ENCODE assay signal across 1 cellular context in the genomic region with DNA sequence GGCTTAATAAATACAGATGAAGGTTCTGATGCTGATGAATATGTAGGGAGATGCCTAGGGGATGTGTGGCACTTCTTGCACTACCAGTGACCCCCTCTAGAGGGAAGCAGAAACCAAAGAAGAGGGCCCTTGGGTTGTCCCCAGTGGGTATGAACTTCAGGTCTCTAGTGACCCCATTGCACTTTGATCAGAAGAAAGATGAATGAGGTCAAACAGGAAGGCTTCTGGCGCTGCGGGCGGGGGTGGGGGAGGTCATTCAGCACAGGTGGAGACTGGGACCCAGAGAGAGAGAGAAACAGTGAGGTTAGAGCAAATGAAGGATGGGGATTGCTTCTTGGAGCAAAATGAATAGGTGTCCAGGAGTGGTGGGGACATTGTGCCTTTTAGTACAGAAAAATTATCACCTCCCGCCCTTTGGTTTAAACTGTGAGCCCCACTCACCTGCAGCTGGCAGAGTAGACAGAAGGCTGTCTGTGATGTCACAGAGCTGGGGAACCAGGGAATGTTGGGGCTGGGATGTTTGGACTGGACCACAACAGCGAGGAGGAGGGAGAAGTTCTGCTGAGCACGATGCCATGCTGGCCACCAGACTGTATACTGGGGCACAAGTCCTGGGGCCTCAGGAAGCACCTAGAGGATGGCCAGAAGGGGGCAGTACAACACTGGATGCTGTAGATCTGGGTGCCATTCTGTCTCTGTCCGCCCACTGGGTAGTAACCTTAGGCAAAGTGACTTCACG.
TF ChIP-seq lines count a peak whose summit lies in the region.

A gene with protein sequence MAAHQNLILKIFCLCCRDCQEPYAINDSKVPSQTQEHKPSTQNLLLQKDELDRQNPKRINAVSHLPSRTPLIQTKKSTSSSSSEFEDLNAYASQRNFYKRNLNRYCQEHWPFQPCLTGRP (minus strand): TSS at position 599 of the 739 bp plus-strand sequence. CDS start 10,469 bp downstream, outside the sequence.

TF ChIP-seq in HepG2, 621 proteins besides CTCF, POLR2A, EP300 and RAD21 (continued from another document and continues in another):
- TF ChIP-seq, protein P1, sequence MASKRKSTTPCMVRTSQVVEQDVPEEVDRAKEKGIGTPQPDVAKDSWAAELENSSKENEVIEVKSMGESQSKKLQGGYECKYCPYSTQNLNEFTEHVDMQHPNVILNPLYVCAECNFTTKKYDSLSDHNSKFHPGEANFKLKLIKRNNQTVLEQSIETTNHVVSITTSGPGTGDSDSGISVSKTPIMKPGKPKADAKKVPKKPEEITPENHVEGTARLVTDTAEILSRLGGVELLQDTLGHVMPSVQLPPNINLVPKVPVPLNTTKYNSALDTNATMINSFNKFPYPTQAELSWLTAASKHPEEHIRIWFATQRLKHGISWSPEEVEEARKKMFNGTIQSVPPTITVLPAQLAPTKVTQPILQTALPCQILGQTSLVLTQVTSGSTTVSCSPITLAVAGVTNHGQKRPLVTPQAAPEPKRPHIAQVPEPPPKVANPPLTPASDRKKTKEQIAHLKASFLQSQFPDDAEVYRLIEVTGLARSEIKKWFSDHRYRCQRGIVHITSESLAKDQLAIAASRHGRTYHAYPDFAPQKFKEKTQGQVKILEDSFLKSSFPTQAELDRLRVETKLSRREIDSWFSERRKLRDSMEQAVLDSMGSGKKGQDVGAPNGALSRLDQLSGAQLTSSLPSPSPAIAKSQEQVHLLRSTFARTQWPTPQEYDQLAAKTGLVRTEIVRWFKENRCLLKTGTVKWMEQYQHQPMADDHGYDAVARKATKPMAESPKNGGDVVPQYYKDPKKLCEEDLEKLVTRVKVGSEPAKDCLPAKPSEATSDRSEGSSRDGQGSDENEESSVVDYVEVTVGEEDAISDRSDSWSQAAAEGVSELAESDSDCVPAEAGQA (IDR thresholded peaks at IDR 0.05; ENCODE audit: low read depth): no peak
- TF ChIP-seq, protein P1 (CRISPR knock-in tag; IDR thresholded peaks at IDR 0.05; ENCODE audit: borderline replicate concordance): no peak
- TF ChIP-seq KDM6A (CRISPR knock-in tag; IDR thresholded peaks at IDR 0.05; ENCODE audit: low read depth): no peak
- TF ChIP-seq MED13 (CRISPR knock-in tag; IDR thresholded peaks at IDR 0.05): no peak
- TF ChIP-seq, protein P2, sequence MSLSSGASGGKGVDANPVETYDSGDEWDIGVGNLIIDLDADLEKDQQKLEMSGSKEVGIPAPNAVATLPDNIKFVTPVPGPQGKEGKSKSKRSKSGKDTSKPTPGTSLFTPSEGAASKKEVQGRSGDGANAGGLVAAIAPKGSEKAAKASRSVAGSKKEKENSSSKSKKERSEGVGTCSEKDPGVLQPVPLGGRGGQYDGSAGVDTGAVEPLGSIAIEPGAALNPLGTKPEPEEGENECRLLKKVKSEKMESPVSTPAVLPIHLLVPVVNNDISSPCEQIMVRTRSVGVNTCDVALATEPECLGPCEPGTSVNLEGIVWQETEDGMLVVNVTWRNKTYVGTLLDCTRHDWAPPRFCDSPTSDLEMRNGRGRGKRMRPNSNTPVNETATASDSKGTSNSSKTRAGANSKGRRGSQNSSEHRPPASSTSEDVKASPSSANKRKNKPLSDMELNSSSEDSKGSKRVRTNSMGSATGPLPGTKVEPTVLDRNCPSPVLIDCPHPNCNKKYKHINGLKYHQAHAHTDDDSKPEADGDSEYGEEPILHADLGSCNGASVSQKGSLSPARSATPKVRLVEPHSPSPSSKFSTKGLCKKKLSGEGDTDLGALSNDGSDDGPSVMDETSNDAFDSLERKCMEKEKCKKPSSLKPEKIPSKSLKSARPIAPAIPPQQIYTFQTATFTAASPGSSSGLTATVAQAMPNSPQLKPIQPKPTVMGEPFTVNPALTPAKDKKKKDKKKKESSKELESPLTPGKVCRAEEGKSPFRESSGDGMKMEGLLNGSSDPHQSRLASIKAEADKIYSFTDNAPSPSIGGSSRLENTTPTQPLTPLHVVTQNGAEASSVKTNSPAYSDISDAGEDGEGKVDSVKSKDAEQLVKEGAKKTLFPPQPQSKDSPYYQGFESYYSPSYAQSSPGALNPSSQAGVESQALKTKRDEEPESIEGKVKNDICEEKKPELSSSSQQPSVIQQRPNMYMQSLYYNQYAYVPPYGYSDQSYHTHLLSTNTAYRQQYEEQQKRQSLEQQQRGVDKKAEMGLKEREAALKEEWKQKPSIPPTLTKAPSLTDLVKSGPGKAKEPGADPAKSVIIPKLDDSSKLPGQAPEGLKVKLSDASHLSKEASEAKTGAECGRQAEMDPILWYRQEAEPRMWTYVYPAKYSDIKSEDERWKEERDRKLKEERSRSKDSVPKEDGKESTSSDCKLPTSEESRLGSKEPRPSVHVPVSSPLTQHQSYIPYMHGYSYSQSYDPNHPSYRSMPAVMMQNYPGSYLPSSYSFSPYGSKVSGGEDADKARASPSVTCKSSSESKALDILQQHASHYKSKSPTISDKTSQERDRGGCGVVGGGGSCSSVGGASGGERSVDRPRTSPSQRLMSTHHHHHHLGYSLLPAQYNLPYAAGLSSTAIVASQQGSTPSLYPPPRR (CRISPR knock-in tag; IDR thresholded peaks at IDR 0.05; ENCODE audit: borderline replicate concordance): no peak
- TF ChIP-seq, protein P3, sequence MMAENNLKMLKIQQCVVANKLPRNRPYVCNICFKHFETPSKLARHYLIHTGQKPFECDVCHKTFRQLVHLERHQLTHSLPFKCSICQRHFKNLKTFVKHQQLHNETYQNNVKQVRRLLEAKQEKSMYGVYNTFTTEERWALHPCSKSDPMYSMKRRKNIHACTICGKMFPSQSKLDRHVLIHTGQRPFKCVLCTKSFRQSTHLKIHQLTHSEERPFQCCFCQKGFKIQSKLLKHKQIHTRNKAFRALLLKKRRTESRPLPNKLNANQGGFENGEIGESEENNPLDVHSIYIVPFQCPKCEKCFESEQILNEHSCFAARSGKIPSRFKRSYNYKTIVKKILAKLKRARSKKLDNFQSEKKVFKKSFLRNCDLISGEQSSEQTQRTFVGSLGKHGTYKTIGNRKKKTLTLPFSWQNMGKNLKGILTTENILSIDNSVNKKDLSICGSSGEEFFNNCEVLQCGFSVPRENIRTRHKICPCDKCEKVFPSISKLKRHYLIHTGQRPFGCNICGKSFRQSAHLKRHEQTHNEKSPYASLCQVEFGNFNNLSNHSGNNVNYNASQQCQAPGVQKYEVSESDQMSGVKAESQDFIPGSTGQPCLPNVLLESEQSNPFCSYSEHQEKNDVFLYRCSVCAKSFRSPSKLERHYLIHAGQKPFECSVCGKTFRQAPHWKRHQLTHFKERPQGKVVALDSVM (CRISPR knock-in tag; IDR thresholded peaks at IDR 0.05): peak; percentile 16; the same call in 1 of the 2 replicates
- TF ChIP-seq, protein P4, sequence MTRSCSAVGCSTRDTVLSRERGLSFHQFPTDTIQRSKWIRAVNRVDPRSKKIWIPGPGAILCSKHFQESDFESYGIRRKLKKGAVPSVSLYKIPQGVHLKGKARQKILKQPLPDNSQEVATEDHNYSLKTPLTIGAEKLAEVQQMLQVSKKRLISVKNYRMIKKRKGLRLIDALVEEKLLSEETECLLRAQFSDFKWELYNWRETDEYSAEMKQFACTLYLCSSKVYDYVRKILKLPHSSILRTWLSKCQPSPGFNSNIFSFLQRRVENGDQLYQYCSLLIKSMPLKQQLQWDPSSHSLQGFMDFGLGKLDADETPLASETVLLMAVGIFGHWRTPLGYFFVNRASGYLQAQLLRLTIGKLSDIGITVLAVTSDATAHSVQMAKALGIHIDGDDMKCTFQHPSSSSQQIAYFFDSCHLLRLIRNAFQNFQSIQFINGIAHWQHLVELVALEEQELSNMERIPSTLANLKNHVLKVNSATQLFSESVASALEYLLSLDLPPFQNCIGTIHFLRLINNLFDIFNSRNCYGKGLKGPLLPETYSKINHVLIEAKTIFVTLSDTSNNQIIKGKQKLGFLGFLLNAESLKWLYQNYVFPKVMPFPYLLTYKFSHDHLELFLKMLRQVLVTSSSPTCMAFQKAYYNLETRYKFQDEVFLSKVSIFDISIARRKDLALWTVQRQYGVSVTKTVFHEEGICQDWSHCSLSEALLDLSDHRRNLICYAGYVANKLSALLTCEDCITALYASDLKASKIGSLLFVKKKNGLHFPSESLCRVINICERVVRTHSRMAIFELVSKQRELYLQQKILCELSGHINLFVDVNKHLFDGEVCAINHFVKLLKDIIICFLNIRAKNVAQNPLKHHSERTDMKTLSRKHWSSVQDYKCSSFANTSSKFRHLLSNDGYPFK (CRISPR knock-in tag; IDR thresholded peaks at IDR 0.05; ENCODE audit: borderline replicate concordance): 0 out of 2 replicates have a peak, but pooled peaks have one; percentile 30
- TF ChIP-seq SYNCRIP (IDR thresholded peaks at IDR 0.05; ENCODE audit: insufficient read depth, low read depth, low read length): no peak
- no peak for TF ChIP-seq SATB2 (CRISPR knock-in tag; IDR thresholded peaks at IDR 0.05)
- 0 out of 2 replicates have a peak, but pooled peaks have one; percentile 43 for TF ChIP-seq RXRA (CRISPR knock-in tag; IDR thresholded peaks at IDR 0.05)
- TF ChIP-seq SCMH1 (CRISPR knock-in tag; IDR thresholded peaks at IDR 0.05; ENCODE audit: borderline replicate concordance): no peak
- TF ChIP-seq ZMAT3 (CRISPR knock-in tag; conservative IDR thresholded peaks at IDR 0.05): no peak
- TF ChIP-seq CENPT (CRISPR knock-in tag; IDR thresholded peaks at IDR 0.05; ENCODE audit: low read depth): no peak
- TF ChIP-seq FOXP1 (IDR thresholded peaks at IDR 0.05): no peak
- TF ChIP-seq FOXP1 (CRISPR knock-in tag; IDR thresholded peaks at IDR 0.05): no peak
- TF ChIP-seq YEATS2 (CRISPR knock-in tag; IDR thresholded peaks at IDR 0.05; ENCODE audit: borderline replicate concordance): no peak
- no peak for TF ChIP-seq ZNF543 (CRISPR knock-in tag; IDR thresholded peaks at IDR 0.05)
- no peak for TF ChIP-seq ZNF670 (CRISPR knock-in tag; IDR thresholded peaks at IDR 0.05; ENCODE audit: borderline replicate concordance)
- TF ChIP-seq ATF7 (IDR thresholded peaks at IDR 0.05): no peak
- no peak for TF ChIP-seq ATF7 (CRISPR knock-in tag; IDR thresholded peaks at IDR 0.05)
- no peak for TF ChIP-seq NFIB (CRISPR knock-in tag; IDR thresholded peaks at IDR 0.05; ENCODE audit: borderline replicate concordance)
- TF ChIP-seq ZNF737 (CRISPR knock-in tag; IDR thresholded peaks at IDR 0.05; ENCODE audit: borderline replicate concordance): no peak
- no peak for TF ChIP-seq KLF9 (CRISPR knock-in tag; IDR thresholded peaks at IDR 0.05; ENCODE audit: low read depth)
- TF ChIP-seq, protein P5, sequence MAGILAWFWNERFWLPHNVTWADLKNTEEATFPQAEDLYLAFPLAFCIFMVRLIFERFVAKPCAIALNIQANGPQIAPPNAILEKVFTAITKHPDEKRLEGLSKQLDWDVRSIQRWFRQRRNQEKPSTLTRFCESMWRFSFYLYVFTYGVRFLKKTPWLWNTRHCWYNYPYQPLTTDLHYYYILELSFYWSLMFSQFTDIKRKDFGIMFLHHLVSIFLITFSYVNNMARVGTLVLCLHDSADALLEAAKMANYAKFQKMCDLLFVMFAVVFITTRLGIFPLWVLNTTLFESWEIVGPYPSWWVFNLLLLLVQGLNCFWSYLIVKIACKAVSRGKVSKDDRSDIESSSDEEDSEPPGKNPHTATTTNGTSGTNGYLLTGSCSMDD (CRISPR knock-in tag; IDR thresholded peaks at IDR 0.05): no peak
- TF ChIP-seq, protein P6, sequence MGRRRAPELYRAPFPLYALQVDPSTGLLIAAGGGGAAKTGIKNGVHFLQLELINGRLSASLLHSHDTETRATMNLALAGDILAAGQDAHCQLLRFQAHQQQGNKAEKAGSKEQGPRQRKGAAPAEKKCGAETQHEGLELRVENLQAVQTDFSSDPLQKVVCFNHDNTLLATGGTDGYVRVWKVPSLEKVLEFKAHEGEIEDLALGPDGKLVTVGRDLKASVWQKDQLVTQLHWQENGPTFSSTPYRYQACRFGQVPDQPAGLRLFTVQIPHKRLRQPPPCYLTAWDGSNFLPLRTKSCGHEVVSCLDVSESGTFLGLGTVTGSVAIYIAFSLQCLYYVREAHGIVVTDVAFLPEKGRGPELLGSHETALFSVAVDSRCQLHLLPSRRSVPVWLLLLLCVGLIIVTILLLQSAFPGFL (CRISPR knock-in tag; IDR thresholded peaks at IDR 0.05): no peak
- TF ChIP-seq ZNF552 (CRISPR knock-in tag; IDR thresholded peaks at IDR 0.05; ENCODE audit: borderline replicate concordance): no peak
- TF ChIP-seq ZNF550 (CRISPR knock-in tag; IDR thresholded peaks at IDR 0.05; ENCODE audit: borderline replicate concordance): no peak
- no peak for TF ChIP-seq TAF15 (IDR thresholded peaks at IDR 0.05; ENCODE audit: low read depth, low read length, poor library complexity, severe bottlenecking)
- TF ChIP-seq ZNF75D (CRISPR knock-in tag; IDR thresholded peaks at IDR 0.05; ENCODE audit: borderline replicate concordance): no peak
- no peak for TF ChIP-seq NKX3-1 (CRISPR knock-in tag; IDR thresholded peaks at IDR 0.05)
- TF ChIP-seq ZNF546 (CRISPR knock-in tag; conservative IDR thresholded peaks at IDR 0.05): no peak
- TF ChIP-seq, protein P7, sequence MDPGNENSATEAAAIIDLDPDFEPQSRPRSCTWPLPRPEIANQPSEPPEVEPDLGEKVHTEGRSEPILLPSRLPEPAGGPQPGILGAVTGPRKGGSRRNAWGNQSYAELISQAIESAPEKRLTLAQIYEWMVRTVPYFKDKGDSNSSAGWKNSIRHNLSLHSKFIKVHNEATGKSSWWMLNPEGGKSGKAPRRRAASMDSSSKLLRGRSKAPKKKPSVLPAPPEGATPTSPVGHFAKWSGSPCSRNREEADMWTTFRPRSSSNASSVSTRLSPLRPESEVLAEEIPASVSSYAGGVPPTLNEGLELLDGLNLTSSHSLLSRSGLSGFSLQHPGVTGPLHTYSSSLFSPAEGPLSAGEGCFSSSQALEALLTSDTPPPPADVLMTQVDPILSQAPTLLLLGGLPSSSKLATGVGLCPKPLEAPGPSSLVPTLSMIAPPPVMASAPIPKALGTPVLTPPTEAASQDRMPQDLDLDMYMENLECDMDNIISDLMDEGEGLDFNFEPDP (CRISPR knock-in tag; conservative IDR thresholded peaks at IDR 0.05): no peak
- TF ChIP-seq TBX3 (IDR thresholded peaks at IDR 0.05; ENCODE audit: borderline replicate concordance): no peak
- TF ChIP-seq, protein P8, sequence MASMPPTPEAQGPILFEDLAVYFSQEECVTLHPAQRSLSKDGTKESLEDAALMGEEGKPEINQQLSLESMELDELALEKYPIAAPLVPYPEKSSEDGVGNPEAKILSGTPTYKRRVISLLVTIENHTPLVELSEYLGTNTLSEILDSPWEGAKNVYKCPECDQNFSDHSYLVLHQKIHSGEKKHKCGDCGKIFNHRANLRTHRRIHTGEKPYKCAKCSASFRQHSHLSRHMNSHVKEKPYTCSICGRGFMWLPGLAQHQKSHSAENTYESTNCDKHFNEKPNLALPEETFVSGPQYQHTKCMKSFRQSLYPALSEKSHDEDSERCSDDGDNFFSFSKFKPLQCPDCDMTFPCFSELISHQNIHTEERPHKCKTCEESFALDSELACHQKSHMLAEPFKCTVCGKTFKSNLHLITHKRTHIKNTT (CRISPR knock-in tag; IDR thresholded peaks at IDR 0.05): no peak
- TF ChIP-seq ZNF556 (CRISPR knock-in tag; IDR thresholded peaks at IDR 0.05; ENCODE audit: borderline replicate concordance): no peak
